In genomic region chr1:156086256-156086662, GRCh38 we compare ENCODE assay signal across 14 cellular contexts. TPM values are rescaled to one million over a fixed set of nuclear protein-coding genes. Genes with fewer than 3 reads are reported as not detected.
A peak's percentile ranks its signal among the peaks of the same experiment; 100 is the strongest.
DNase-seq lines count a peak whose midpoint lies in the region; ATAC-seq and TF ChIP-seq lines count a peak whose summit lies in the region.
"Had no signal": no experiment of that assay in that cellular context is flagged by ENCODE, and none has a peak within 500 bp of the region (broad histone marks: within the 10 kb centered on the region; RNA-seq: fewer than 3 reads in every experiment).

No MANE protein-coding gene starts in this region.

- H3K9me3 ChIP-seq in left lung (no peaks in the 10 kb centered on the region), thyroid gland (no peaks in the 10 kb centered on the region)
- H3K9me3 ChIP-seq: Peyer's patch had no signal

- H3K27ac Mint-ChIP-seq in activated CD4-positive, alpha-beta memory T cell treated with anti-CD3 and anti-CD28 coated beads for 36 hours: no peak overlapping the region

- CTCF ChIA-PET in activated CD4-positive, alpha-beta memory T cell treated with anti-CD3 and anti-CD28 coated beads for 36 hours (lab: Charles Lee): interaction anchor here (0.7 to 1.0 kb wide), 3 partner anchors 10 to 55 kb away, joined by 3 read pairs; no protein-coding TSS in a partner anchor

- no peaks in the 10 kb centered on the region for H3K27me3 ChIP-seq in brain microvascular endothelial cell (replicated peaks)
- peaks cover 0 to 43% of the 10 kb centered on the region in 2 donors for H3K27me3 ChIP-seq in left lung
- H3K27me3 ChIP-seq in thyroid gland: no peaks in the 10 kb centered on the region
- H3K27me3 ChIP-seq: Peyer's patch had no signal

- POLR2A ChIA-PET in activated CD4-positive, alpha-beta memory T cell treated with anti-CD3 and anti-CD28 coated beads for 36 hours (lab: Charles Lee): no interaction called here

- TF ChIP-seq CTCF in brain microvascular endothelial cell (IDR thresholded peaks at IDR 0.05; ENCODE audit: low read depth, low read length, missing control alignments) (no peak), left lung (IDR thresholded peaks at IDR 0.05) (no peak), thyroid gland (IDR thresholded peaks at IDR 0.05) (no peak)

- H3K4me3 ChIP-seq in brain microvascular endothelial cell (ENCODE audit: low read depth, low read length) (no peak overlapping the region), left lung (no peak overlapping the region), thyroid gland (replicated peaks in 1 of 3) (no peak overlapping the region)
- H3K4me3 ChIP-seq: Peyer's patch had no signal

- in situ Hi-C loops in brain microvascular endothelial cell (cut with HindIII; ENCODE audit: low pct_ligation_motif_present, low sequenced_read_pairs): no loop called here

- peaks cover 8 to 38% of the 10 kb centered on the region in 2 donors for H3K4me1 ChIP-seq in left lung
- peaks cover 8 to 27% of the 10 kb centered on the region in 2 donors for H3K4me1 ChIP-seq in thyroid gland

- peaks cover 12% of the 10 kb centered on the region for H3K4me1 Mint-ChIP-seq in activated CD4-positive, alpha-beta memory T cell treated with anti-CD3 and anti-CD28 coated beads for 36 hours (ENCODE audit: low read depth)

- WGBS in thyroid gland, 2 donors: 5 to 10% methylated on average over 1 of the region's 1 CpG

- no peaks in the 10 kb centered on the region for H3K9me3 Mint-ChIP-seq in activated CD4-positive, alpha-beta memory T cell treated with anti-CD3 and anti-CD28 coated beads for 36 hours

- H3K36me3 Mint-ChIP-seq in activated CD4-positive, alpha-beta memory T cell treated with anti-CD3 and anti-CD28 coated beads for 36 hours: no peaks in the 10 kb centered on the region

- peak; percentile 56 for ATAC-seq in left lung
- no peak for ATAC-seq in HG03097 (IDR thresholded peaks at IDR 0.05; ENCODE audit: low FRiP score, unreplicated experiment)
- no peak for ATAC-seq in HG03108 (IDR thresholded peaks at IDR 0.05; ENCODE audit: unreplicated experiment)

- intact Hi-C loops in left lung (cut with DNase I): no loop called here
- intact Hi-C loops in thyroid gland (cut with DNase I): no loop called here
- intact Hi-C loops in activated CD4-positive, alpha-beta memory T cell treated with anti-CD3 and anti-CD28 coated beads for 36 hours (cut with micrococcal nuclease): no loop called here

- H3K36me3 ChIP-seq in brain microvascular endothelial cell (replicated peaks) (no peaks in the 10 kb centered on the region), left lung (no peaks in the 10 kb centered on the region), thyroid gland (no peaks in the 10 kb centered on the region)
- H3K36me3 ChIP-seq: Peyer's patch had no signal

- H3K27me3 Mint-ChIP-seq in activated CD4-positive, alpha-beta memory T cell treated with anti-CD3 and anti-CD28 coated beads for 36 hours: peaks cover 27% of the 10 kb centered on the region

- peak; percentile 22 for DNase-seq in NCI-H2196 (lab: John Stamatoyannopoulos, UW; ENCODE audit: unreplicated experiment)
- no peak for DNase-seq in NCI-H2196 treated with DMSO at 0.1 percent for 48 hours (lab: John Stamatoyannopoulos, UW; ENCODE audit: unreplicated experiment)
- peak; percentile 51 for DNase-seq in brain microvascular endothelial cell
- DNase-seq in left lung: peak in 1 of 2 donors; percentile 77
- peak; percentile 85 to 86 for DNase-seq in thyroid gland
- DNase-seq in activated CD4-positive, alpha-beta memory T cell treated with anti-CD3 and anti-CD28 coated beads for 36 hours: no peak
- DNase-seq: caudate nucleus, DND-41, NCI-H1694 treated with DMSO at 0.1 percent for 48 hours, Peyer's patch, small intestine had no signal

- no peak for TF ChIP-seq POLR2A in thyroid gland (IDR thresholded peaks at IDR 0.05)

- H3K4me3 Mint-ChIP-seq in activated CD4-positive, alpha-beta memory T cell treated with anti-CD3 and anti-CD28 coated beads for 36 hours: no peak overlapping the region

- H3K27ac ChIP-seq in brain microvascular endothelial cell: no peak overlapping the region
- no peak overlapping the region for H3K27ac ChIP-seq in left lung
- H3K27ac ChIP-seq in thyroid gland: peak overlapping the region in 2 of 3 donors; percentile 9 to 24
- H3K27ac ChIP-seq: Peyer's patch had no signal

RNA-seq across cellular contexts. Expression of gene MEX3A, which starts 4.0 kb away (rescaled TPM):
- 1 to 10 TPM in 1 of 2 donors, under 1 TPM in 1; 0.86 to 3.6 TPM for total RNA-seq in left lung
- 1 to 10 TPM in 1 of 4 donors, under 1 TPM in 3; 0.17 to 1.8 (median 0.33) TPM for total RNA-seq in thyroid gland
- under 1 TPM; 0.43 to 0.51 TPM for total RNA-seq in activated CD4-positive, alpha-beta memory T cell treated with anti-CD3 and anti-CD28 coated beads for 36 hours

RNA-seq across cellular contexts. Expression of gene RAB25, which starts 25.3 kb away (rescaled TPM):
- 100 to 1,000 TPM in 1 of 2 donors, 10 to 100 TPM in 1; 59.4 to 148 TPM for total RNA-seq in left lung
- 10 to 100 TPM; 65.9 to 88.0 (median 74.1) TPM for total RNA-seq in thyroid gland
- under 1 TPM; 0.52 to 0.56 TPM for total RNA-seq in activated CD4-positive, alpha-beta memory T cell treated with anti-CD3 and anti-CD28 coated beads for 36 hours
- total RNA-seq: mesenteric fat pad had no signal

RNA-seq across cellular contexts. Expression of gene LMNA, which starts 28.3 kb away (rescaled TPM):
- total RNA-seq in left lung: 100 to 1,000 TPM; 425 to 437 TPM
- 100 to 1,000 TPM; 235 to 412 (median 327) TPM for total RNA-seq in thyroid gland
- 100 to 1,000 TPM; 210 to 211 TPM for total RNA-seq in activated CD4-positive, alpha-beta memory T cell treated with anti-CD3 and anti-CD28 coated beads for 36 hours

RNA-seq across cellular contexts. Expression of gene LAMTOR2, which starts 31.7 kb away (rescaled TPM):
- total RNA-seq in left lung (10 to 100 TPM; 65.4 to 71.0 TPM), thyroid gland (10 to 100 TPM; 14.7 to 76.8 (median 41.1) TPM)
- 10 to 100 TPM; 61.4 to 65.1 TPM for total RNA-seq in activated CD4-positive, alpha-beta memory T cell treated with anti-CD3 and anti-CD28 coated beads for 36 hours

RNA-seq across cellular contexts. Expression of gene UBQLN4, which starts 32.7 kb away (rescaled TPM):
- 10 to 100 TPM; 28.7 to 35.9 TPM for total RNA-seq in left lung
- 10 to 100 TPM; 10.8 to 18.8 (median 16.9) TPM for total RNA-seq in thyroid gland
- 10 to 100 TPM; 32.7 to 32.9 TPM for total RNA-seq in activated CD4-positive, alpha-beta memory T cell treated with anti-CD3 and anti-CD28 coated beads for 36 hours

Comparison
In these comparisons a context has a peak if more than half of its experiments do, and no peak if none do; other contexts are left out.
1. DNase-seq: peak in NCI-H2196 (single experiment), brain microvascular endothelial cell (single experiment) and thyroid gland (2 of 2); none in NCI-H2196 treated with DMSO at 0.1 percent for 48 hours (single experiment) and activated CD4-positive, alpha-beta memory T cell treated with anti-CD3 and anti-CD28 coated beads for 36 hours (single experiment).
2. H3K27ac ChIP-seq: peak in thyroid gland (2 of 3); none in brain microvascular endothelial cell (single experiment) and left lung (0 of 2).
3. RNA of gene RAB25, which starts 25.3 kb away (total RNA-seq): 59.4 to 148 TPM in left lung and 65.9 to 88.0 TPM in thyroid gland; 0.52 to 0.56 TPM in activated CD4-positive, alpha-beta memory T cell treated with anti-CD3 and anti-CD28 coated beads for 36 hours; every median in the first group is over 10 times any median in the second.